ENCODE assay signal across 8 cellular contexts in the genomic region with DNA sequence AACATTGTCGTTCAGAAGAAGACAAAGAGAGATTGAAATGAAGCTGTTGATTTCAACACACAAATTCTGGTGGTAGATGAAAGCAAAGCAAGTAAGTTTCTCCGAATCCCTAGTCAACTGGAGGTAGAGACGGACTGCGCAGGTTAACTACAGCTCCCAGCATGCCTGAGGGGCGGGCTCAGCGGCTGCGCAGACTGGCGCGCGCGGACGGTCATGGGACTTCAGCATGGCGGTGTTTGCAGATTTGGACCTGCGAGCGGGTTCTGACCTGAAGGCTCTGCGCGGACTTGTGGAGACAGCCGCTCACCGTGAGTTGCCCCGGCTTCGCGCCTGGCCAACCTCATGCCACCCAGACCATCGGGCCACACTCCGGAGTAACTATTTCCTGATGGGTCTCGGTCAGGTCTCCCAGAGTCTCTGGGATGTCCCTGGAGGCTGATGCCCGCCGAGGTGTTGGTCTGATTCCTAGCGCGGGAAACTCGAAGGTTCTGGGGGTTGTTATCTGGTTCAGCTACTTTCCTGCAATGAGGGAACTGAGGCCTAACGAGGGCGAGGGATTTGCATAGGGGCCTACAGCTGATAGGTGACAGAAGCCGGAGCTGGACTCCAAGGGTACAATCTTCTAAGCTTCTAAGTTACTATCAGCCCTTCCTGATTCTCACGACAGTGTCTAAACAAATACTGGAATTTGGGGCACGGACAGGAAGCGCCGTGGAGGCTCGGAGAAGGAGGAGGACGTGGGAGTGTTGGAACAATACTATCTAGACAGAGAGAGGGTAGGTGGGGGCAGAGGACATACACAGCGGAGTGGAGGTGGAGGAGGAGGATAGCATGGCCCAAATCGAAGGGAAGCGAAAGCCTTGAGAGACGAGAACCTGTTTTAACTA. TPM values are rescaled to one million over a fixed set of nuclear protein-coding genes. Genes with fewer than 3 reads are reported as not detected.
A peak's percentile ranks its signal among the peaks of the same experiment; 100 is the strongest.
DNase-seq lines count a peak whose midpoint lies in the region; ATAC-seq and TF ChIP-seq lines count a peak whose summit lies in the region.

A gene (plus strand): TSS at position 214 of the 887 bp plus-strand sequence. CDS start 13 bp downstream, at position 227.

- peaks cover 11% of the 10 kb centered on the region for H3K79me1 ChIP-seq in mesendoderm (ENCODE audit: low read length)

- H3K9me3 ChIP-seq in CD8-positive, alpha-beta memory T cell (ENCODE audit: low read length), result no peaks in the 10 kb centered on the region
- H3K9me3 ChIP-seq in NT2/D1 (ENCODE audit: insufficient read depth, low read length), result no peaks in the 10 kb centered on the region
- peaks cover 15% of the 10 kb centered on the region for H3K9me3 ChIP-seq in endodermal cell (ENCODE audit: control insufficient read depth, low read length)

- no peak within 1 kb of the TSS for H4K5ac ChIP-seq in mesendoderm (ENCODE audit: low read length)

- peak within 1 kb of the TSS; percentile 89 for H3K23ac ChIP-seq in mesendoderm (ENCODE audit: low read length)

- no peak within 1 kb of the TSS for H2AK5ac ChIP-seq in mesendoderm (ENCODE audit: low read length)

- peaks cover 34 to 50% (median 42%) of the 10 kb centered on the region in 3 donors for H3K4me1 Mint-ChIP-seq in CD8-positive, alpha-beta memory T cell
- peaks cover 15% of the 10 kb centered on the region for H3K4me1 Mint-ChIP-seq in endodermal cell

- CTCF ChIA-PET in CD8-positive, alpha-beta memory T cell (lab: Charles Lee), result interaction anchor here (0.7 to 2.3 kb wide), 7 partner anchors 8 to 1039 kb away, joined by 3 to 10 read pairs (median 4); a partner anchor contains a TSS

- H3K4me2 ChIP-seq in mesendoderm (ENCODE audit: low read length), result peak within 1 kb of the TSS; percentile 99

- H3K27ac ChIP-seq in CD8-positive, alpha-beta memory T cell (ENCODE audit: low read depth, low read length), result peak within 1 kb of the TSS; percentile 34
- H3K27ac ChIP-seq in endodermal cell (ENCODE audit: low read depth, low read length), result peak within 1 kb of the TSS; percentile 33
- H3K27ac ChIP-seq in mesendoderm (ENCODE audit: low read depth, low read length), result no peak within 1 kb of the TSS

- H3K4me1 ChIP-seq in CD8-positive, alpha-beta memory T cell (ENCODE audit: insufficient read depth, low read length), result peaks cover 17% of the 10 kb centered on the region
- H3K4me1 ChIP-seq in NT2/D1 (ENCODE audit: insufficient read depth, insufficient read length) (no peaks in the 10 kb centered on the region), endodermal cell (ENCODE audit: control insufficient read depth, insufficient read depth, low read length) (no peaks in the 10 kb centered on the region), mesendoderm (ENCODE audit: control insufficient read depth, low read depth, low read length) (peaks cover 3% of the 10 kb centered on the region)

- WGBS in endodermal cell (ENCODE audit: insufficient coverage in 1 of 2, insufficient read length in 1 of 2), 2 experiments, result 1 to 3% methylated on average over 36 to 43 of the region's 43 CpGs
- no CpG with 5 or more reads among the region's 43 CpGs for WGBS in mesendoderm (ENCODE audit: extremely low coverage, insufficient coverage, low lambda C conversion rate)

- H3K27me3 Mint-ChIP-seq in CD8-positive, alpha-beta memory T cell, result peaks cover 9 to 30% of the 10 kb centered on the region in 2 donors
- H3K27me3 Mint-ChIP-seq in endodermal cell (ENCODE audit: insufficient read depth), result peaks cover 41% of the 10 kb centered on the region

- peaks cover 0 to 25% (median 8%) of the 10 kb centered on the region in 3 donors for H3K36me3 Mint-ChIP-seq in CD8-positive, alpha-beta memory T cell
- peaks cover 10% of the 10 kb centered on the region for H3K36me3 Mint-ChIP-seq in endodermal cell (ENCODE audit: low read depth)

- H2BK120ac ChIP-seq in mesendoderm (ENCODE audit: low read depth, low read length), result no peak within 1 kb of the TSS

- H3K4me3 Mint-ChIP-seq in CD8-positive, alpha-beta memory T cell, result peak within 1 kb of the TSS; percentile 95 to 98 (median 96)
- H3K4me3 Mint-ChIP-seq in endodermal cell, result peak within 1 kb of the TSS; percentile 97

- H3K4me3 ChIP-seq in CD8-positive, alpha-beta memory T cell (ENCODE audit: low read length), result peak within 1 kb of the TSS; percentile 81
- H3K4me3 ChIP-seq in NT2/D1 (ENCODE audit: insufficient read length, low read depth) (peak within 1 kb of the TSS; percentile 73), endodermal cell (ENCODE audit: low read length) (peak within 1 kb of the TSS; percentile 87), mesendoderm (ENCODE audit: low read length) (peak within 1 kb of the TSS; percentile 99)

- no peak within 1 kb of the TSS for H2BK15ac ChIP-seq in mesendoderm (replicated peaks; ENCODE audit: low read depth)

- H2BK5ac ChIP-seq in mesendoderm (ENCODE audit: low read length), result no peak within 1 kb of the TSS

- peak within 1 kb of the TSS; percentile 96 for H3K56ac ChIP-seq in mesendoderm (ENCODE audit: low read length)

- H3K9me3 Mint-ChIP-seq in CD8-positive, alpha-beta memory T cell, result peaks cover 0 to 10% (median 0%) of the 10 kb centered on the region in 5 donors
- peaks cover 11% of the 10 kb centered on the region for H3K9me3 Mint-ChIP-seq in endodermal cell

- no peak for TF ChIP-seq CTCF in endodermal cell (conservative IDR thresholded peaks at IDR 0.05)

- ATAC-seq in GM19455 (IDR thresholded peaks at IDR 0.05; ENCODE audit: unreplicated experiment), result peak; percentile 96

- H3K27me3 ChIP-seq in CD8-positive, alpha-beta memory T cell (ENCODE audit: insufficient read depth, low read length, poor library complexity, severe bottlenecking), result no peaks in the 10 kb centered on the region
- H3K27me3 ChIP-seq in NT2/D1 (ENCODE audit: insufficient read depth, insufficient read length) (no peaks in the 10 kb centered on the region), endodermal cell (ENCODE audit: control insufficient read depth, insufficient read depth, low read length, poor library complexity, severe bottlenecking) (peaks cover 16% of the 10 kb centered on the region), mesendoderm (ENCODE audit: insufficient read depth, low read length, poor library complexity) (no peaks in the 10 kb centered on the region)

- H4K8ac ChIP-seq in mesendoderm (ENCODE audit: low read depth, low read length), result peak within 1 kb of the TSS; percentile 97

- H3K4ac ChIP-seq in mesendoderm (ENCODE audit: low read depth, low read length), result no peak within 1 kb of the TSS

- POLR2A ChIA-PET in CD8-positive, alpha-beta memory T cell (lab: Charles Lee), result interaction anchor here (0.7 to 1.2 kb wide), 3 partner anchors 8 to 121 kb away, joined by 3 to 4 read pairs (median 3); no protein-coding TSS in a partner anchor

- peak within 1 kb of the TSS; percentile 76 to 93 (median 88) for H3K27ac Mint-ChIP-seq in CD8-positive, alpha-beta memory T cell
- H3K27ac Mint-ChIP-seq in endodermal cell, result peak within 1 kb of the TSS; percentile 97

- H3K79me2 ChIP-seq in mesendoderm (ENCODE audit: control insufficient read depth, insufficient read depth, low read length), result peaks cover 21% of the 10 kb centered on the region

- H3K36me3 ChIP-seq in CD8-positive, alpha-beta memory T cell (ENCODE audit: insufficient read depth, low read length), result peaks cover 13% of the 10 kb centered on the region
- peaks cover 8% of the 10 kb centered on the region for H3K36me3 ChIP-seq in NT2/D1 (ENCODE audit: insufficient read depth, insufficient read length, low read length)
- H3K36me3 ChIP-seq in endodermal cell (ENCODE audit: control insufficient read depth, insufficient read depth, low read length), result peaks cover 17% of the 10 kb centered on the region
- H3K36me3 ChIP-seq in mesendoderm (ENCODE audit: control insufficient read depth, insufficient read depth, low read length), result peaks cover 3% of the 10 kb centered on the region

- H3K9ac ChIP-seq in NT2/D1 (ENCODE audit: insufficient read length, low read depth) (peak within 1 kb of the TSS; percentile 81), endodermal cell (ENCODE audit: extremely low read depth, low read length, poor library complexity, severe bottlenecking) (peak within 1 kb of the TSS; percentile 87), mesendoderm (ENCODE audit: low read length) (peak within 1 kb of the TSS; percentile 95)

- peak; percentile 68 to 84 (median 74) for DNase-seq in CD8-positive, alpha-beta memory T cell
- peak; percentile 83 for DNase-seq in HK-2 (ENCODE audit: unreplicated experiment)
- DNase-seq in NT2/D1 (ENCODE audit: low read depth, low spot score), result no peak
- peak; percentile 32 for DNase-seq in activated CD8-positive, alpha-beta memory T cell treated with anti-CD3 and anti-CD28 coated beads, Interleukin-2, amount 50 U/mL, for 1 hour (ENCODE audit: extremely low read depth)
- DNase-seq in endodermal cell, result peak; percentile 96
- peak; percentile 93 for DNase-seq in mesendoderm
- peak; percentile 56 to 71 for DNase-seq in stimulated activated CD8-positive, alpha-beta memory T cell treated with anti-CD3 and anti-CD28 coated beads, Interleukin-15, amount 100 ng/mL, for 4 hours (ENCODE audit: low read depth in 2 of 2)

- H3K18ac ChIP-seq in mesendoderm (ENCODE audit: low read length), result peak within 1 kb of the TSS; percentile 5

RNA-seq across cellular contexts. Expression of the gene that starts here (rescaled TPM):
- total RNA-seq in CD8-positive, alpha-beta memory T cell, result 100 to 1,000 TPM; 123 to 130 TPM
- polyA plus RNA-seq in CD8-positive, alpha-beta memory T cell, result 40.3 TPM
- 10 to 100 TPM; 58.3 to 62.4 TPM for total RNA-seq in endodermal cell
- polyA plus RNA-seq in endodermal cell (2013, experiment 1 of 2), result 91.0 TPM
- polyA plus RNA-seq in endodermal cell (2013, experiment 2 of 2), result 75.3 TPM
- 97.5 TPM for polyA plus RNA-seq in mesendoderm (2013, experiment 1 of 2)
- 96.2 TPM for polyA plus RNA-seq in mesendoderm (2013, experiment 2 of 2)
